In genomic region chr17:81295031-81295677, GRCh38 we compare ENCODE assay signal across 8 cellular contexts. TPM values are rescaled to one million over a fixed set of nuclear protein-coding genes. Genes with fewer than 3 reads are reported as not detected.
A peak's percentile ranks its signal among the peaks of the same experiment; 100 is the strongest.
DNase-seq lines count a peak whose midpoint lies in the region; TF ChIP-seq lines count a peak whose summit lies in the region.

Gene SLC38A10, minus strand, starts transcription at chr17:81295307. Its CDS starts 386 bp downstream, at chr17:81294921.

- H3K9me3 Mint-ChIP-seq in neural progenitor cell, result no peaks in the 10 kb centered on the region

- no peaks in the 10 kb centered on the region for H4K20me1 ChIP-seq in Loucy (ENCODE audit: insufficient read depth, low read length, poor library complexity, severe bottlenecking)
- H4K20me1 ChIP-seq in neural progenitor cell (ENCODE audit: low read depth), result peaks cover 24% of the 10 kb centered on the region

- H2AFZ ChIP-seq in Loucy (ENCODE audit: low read length) (peak within 1 kb of the TSS; percentile 69), neural progenitor cell (replicated peaks) (peak within 1 kb of the TSS; percentile 88)

- no peaks in the 10 kb centered on the region for H3K9me2 ChIP-seq in Loucy (replicated peaks; ENCODE audit: low read depth, low read length)

- H3K9me3 ChIP-seq in ES-I3 (ENCODE audit: control insufficient read depth, insufficient read depth, low read length) (no peaks in the 10 kb centered on the region), Loucy (ENCODE audit: insufficient read depth, low read depth, low read length) (no peaks in the 10 kb centered on the region), SJSA1 (replicated peaks) (no peaks in the 10 kb centered on the region), neural progenitor cell (ENCODE audit: low read depth) (no peaks in the 10 kb centered on the region), stomach smooth muscle (ENCODE audit: control insufficient read depth in 2 of 2, low read length in 2 of 2) (no peaks in the 10 kb centered on the region)

- H3K4me1 ChIP-seq in ES-I3 (ENCODE audit: insufficient read depth, low read length) (no peaks in the 10 kb centered on the region), Loucy (ENCODE audit: insufficient read depth, low read length, poor library complexity, severe bottlenecking) (peaks cover 8% of the 10 kb centered on the region), SJSA1 (replicated peaks) (peaks cover 18% of the 10 kb centered on the region), neural progenitor cell (no peaks in the 10 kb centered on the region), stomach smooth muscle (ENCODE audit: control insufficient read depth, insufficient read depth, low read length) (peaks cover 24% of the 10 kb centered on the region)

- DNase-seq in H4 (ENCODE audit: low spot score) (peak; percentile 69), SJSA1 (ENCODE audit: low read depth in 1 of 2, low spot score in 2 of 2) (peak; percentile 92 to 93), foreskin fibroblast (peak; percentile 78 to 93), neural progenitor cell (ENCODE audit: low spot score) (peak; percentile 90)
- peak; percentile 87 for DNase-seq in activated gamma-delta T cell treated with anti-CD3 and anti-CD28 coated beads, Interleukin-2, amount 50 U/mL, for 16 hours (ENCODE audit: low read depth)

- TF ChIP-seq CTCF in Loucy (conservative IDR thresholded peaks at IDR 0.05; ENCODE audit: low read length) (no peak), foreskin fibroblast (IDR thresholded peaks at IDR 0.05; ENCODE audit: low read depth, low read length) (no peak), neural progenitor cell (IDR thresholded peaks at IDR 0.05) (no peak)

- H3K4me3 ChIP-seq in Loucy (ENCODE audit: low read length, poor library complexity, severe bottlenecking) (peak within 1 kb of the TSS; percentile 89), SJSA1 (peak within 1 kb of the TSS; percentile 91), foreskin fibroblast (ENCODE audit: low read depth in 1 of 2, low read length in 2 of 2) (peak within 1 kb of the TSS; percentile 70 to 91), neural progenitor cell (peak within 1 kb of the TSS; percentile 89), stomach smooth muscle (ENCODE audit: low read length in 2 of 2) (peak within 1 kb of the TSS; percentile 64 to 87)

- H3K36me3 Mint-ChIP-seq in neural progenitor cell, result peaks cover 2% of the 10 kb centered on the region

- H3K4me3 Mint-ChIP-seq in neural progenitor cell, result peak within 1 kb of the TSS; percentile 93

- H3K27ac Mint-ChIP-seq in neural progenitor cell, result no peak within 1 kb of the TSS

- H3F3A ChIP-seq in Loucy (ENCODE audit: low read depth), result no peaks in the 10 kb centered on the region
- peaks cover 16% of the 10 kb centered on the region for H3F3A ChIP-seq in neural progenitor cell (ENCODE audit: low read depth)

- peak within 1 kb of the TSS; percentile 93 for H3K4me2 ChIP-seq in Loucy (ENCODE audit: low read depth, low read length, poor library complexity, severe bottlenecking)
- peak within 1 kb of the TSS; percentile 91 for H3K4me2 ChIP-seq in neural progenitor cell

- H3K36me3 ChIP-seq in ES-I3 (ENCODE audit: insufficient read depth, low read length), result no peaks in the 10 kb centered on the region
- no peaks in the 10 kb centered on the region for H3K36me3 ChIP-seq in Loucy (ENCODE audit: insufficient read depth, low read length)
- peaks cover 20% of the 10 kb centered on the region for H3K36me3 ChIP-seq in SJSA1
- H3K36me3 ChIP-seq in neural progenitor cell, result no peaks in the 10 kb centered on the region
- peaks cover 0 to 3% of the 10 kb centered on the region in 2 donors for H3K36me3 ChIP-seq in stomach smooth muscle (ENCODE audit: control insufficient read depth in 2 of 2, insufficient read depth in 2 of 2, low read length in 2 of 2)

- H3K27ac ChIP-seq in SJSA1 (peak within 1 kb of the TSS; percentile 59), neural progenitor cell (no peak within 1 kb of the TSS), stomach smooth muscle (ENCODE audit: low read length) (peak within 1 kb of the TSS; percentile 94)

- H3K27me3 Mint-ChIP-seq in neural progenitor cell (ENCODE audit: insufficient read depth, low read depth), result peaks cover 4% of the 10 kb centered on the region

- no peaks in the 10 kb centered on the region for H3K27me3 ChIP-seq in Loucy (ENCODE audit: insufficient read depth, low read length, poor library complexity, severe bottlenecking)
- H3K27me3 ChIP-seq in SJSA1 (replicated peaks), result no peaks in the 10 kb centered on the region
- no peaks in the 10 kb centered on the region for H3K27me3 ChIP-seq in neural progenitor cell
- H3K27me3 ChIP-seq in stomach smooth muscle (ENCODE audit: control insufficient read depth in 1 of 2, insufficient read depth in 2 of 2, low read length in 2 of 2), result no peaks in the 10 kb centered on the region

- H3K9ac ChIP-seq in ES-I3 (ENCODE audit: low read depth, low read length), result peak within 1 kb of the TSS; percentile 99
- H3K9ac ChIP-seq in Loucy (ENCODE audit: low read depth, low read length, poor library complexity, severe bottlenecking), result peak within 1 kb of the TSS; percentile 83
- H3K9ac ChIP-seq in neural progenitor cell, result peak within 1 kb of the TSS; percentile 65
- peak within 1 kb of the TSS; percentile 58 to 90 for H3K9ac ChIP-seq in stomach smooth muscle (ENCODE audit: low read length in 2 of 2)

- H3K4me1 Mint-ChIP-seq in neural progenitor cell, result peaks cover 19% of the 10 kb centered on the region

- H3K79me2 ChIP-seq in Loucy (ENCODE audit: insufficient read depth, low read length), result peaks cover 47% of the 10 kb centered on the region
- H3K79me2 ChIP-seq in neural progenitor cell (ENCODE audit: low read depth), result peaks cover 38% of the 10 kb centered on the region

RNA-seq across cellular contexts. Expression of gene SLC38A10, which starts in this region (rescaled TPM):
- total RNA-seq in H4 (2014; rRNA removed; shearing (Covaris generic)), result 40.9 and 67.3 TPM in 2 replicates
- 81.4 and 109 TPM in 2 replicates for total RNA-seq in SJSA1 (2014; rRNA removed; shearing (Covaris generic))
- 8.3 and 31.4 TPM in 2 replicates for total RNA-seq in neural progenitor cell (ENCODE audit: low replicate concordance)
